10 cellular contexts compared by ENCODE assay signal in genomic region chr11:128759597-128759996, GRCh38.
DNase-seq lines count a peak whose midpoint lies in the region; ATAC-seq and TF ChIP-seq lines count a peak whose summit lies in the region.
"Had no signal": no experiment of that assay in that cellular context is flagged by ENCODE, and none has a peak within 500 bp of the region (broad histone marks: within the 10 kb centered on the region; RNA-seq: fewer than 3 reads in every experiment).

No MANE protein-coding gene starts in this region.

- POLR2A ChIA-PET in CD8-positive, alpha-beta memory T cell (lab: Charles Lee): interaction anchor here (0.6 kb wide), 1 partner anchor 233 kb away, joined by 3 read pairs; no protein-coding TSS in a partner anchor

- no peaks in the 10 kb centered on the region for H3K9me3 Mint-ChIP-seq in CD8-positive, alpha-beta memory T cell
- no peaks in the 10 kb centered on the region for H3K9me3 Mint-ChIP-seq in natural killer cell treated with Interleukin-12 subunit alpha and Interleukin-12 subunit beta and Interleukin-15 and Interleukin-18, amount 100 ng/mL, for 72 hours
- peaks cover 3% of the 10 kb centered on the region for H3K9me3 Mint-ChIP-seq in stimulated activated effector memory CD8-positive, alpha-beta T cell treated with anti-CD3 and anti-CD28 coated beads, Interleukin-12 subunit alpha, Interleukin-12 subunit beta, amount 100 ng/mL, for 72 hours

- no peaks in the 10 kb centered on the region for H3K27me3 Mint-ChIP-seq in CD8-positive, alpha-beta memory T cell
- no peaks in the 10 kb centered on the region for H3K27me3 Mint-ChIP-seq in natural killer cell treated with Interleukin-12 subunit alpha and Interleukin-12 subunit beta and Interleukin-15 and Interleukin-18, amount 100 ng/mL, for 72 hours

- no peaks in the 10 kb centered on the region for H3K9me3 ChIP-seq in CD8-positive, alpha-beta memory T cell (ENCODE audit: low read length)
- H3K9me3 ChIP-seq in MM.1S (replicated peaks; ENCODE audit: insufficient read depth, low read length): no peaks in the 10 kb centered on the region
- H3K9me3 ChIP-seq: lower lobe of right lung had no signal

- H3K27ac ChIP-seq in CD8-positive, alpha-beta memory T cell (ENCODE audit: low read depth, low read length): no peak overlapping the region
- H3K27ac ChIP-seq in MM.1S (ENCODE audit: low read length): peak overlapping the region; percentile 94; the same call in 1 of the 2 replicates
- H3K27ac ChIP-seq: HL-60, lower lobe of right lung had no signal

- H3F3A ChIP-seq in MM.1S (ENCODE audit: insufficient read depth, low read length): peaks cover 20% of the 10 kb centered on the region

- no peak for TF ChIP-seq CTCF in MM.1S (IDR thresholded peaks at IDR 0.05; ENCODE audit: low read length)
- TF ChIP-seq CTCF in cardiac fibroblast (IDR thresholded peaks at IDR 0.05; ENCODE audit: low read depth, low read length): no peak

- H3K79me2 ChIP-seq in MM.1S (ENCODE audit: low read length): peaks cover 96% of the 10 kb centered on the region

- no peak overlapping the region for H2AFZ ChIP-seq in MM.1S (ENCODE audit: low read length)

- H3K4me1 Mint-ChIP-seq in CD8-positive, alpha-beta memory T cell: peaks cover 72 to 89% (median 79%) of the 10 kb centered on the region in 3 donors
- H3K4me1 Mint-ChIP-seq in natural killer cell treated with Interleukin-12 subunit alpha and Interleukin-12 subunit beta and Interleukin-15 and Interleukin-18, amount 100 ng/mL, for 72 hours (ENCODE audit: low read depth in 2 of 2): peaks cover 67 to 73% of the 10 kb centered on the region in 2 donors
- peaks cover 76% of the 10 kb centered on the region for H3K4me1 Mint-ChIP-seq in stimulated activated effector memory CD8-positive, alpha-beta T cell treated with anti-CD3 and anti-CD28 coated beads, Interleukin-12 subunit alpha, Interleukin-12 subunit beta, amount 100 ng/mL, for 72 hours

- no peak for ATAC-seq in natural killer cell treated with Interleukin-12 subunit alpha and Interleukin-12 subunit beta and Interleukin-15 and Interleukin-18, amount 100 ng/mL, for 72 hours
- no peak for ATAC-seq in HG03159 (IDR thresholded peaks at IDR 0.05; ENCODE audit: unreplicated experiment)
- ATAC-seq in stimulated activated effector memory CD8-positive, alpha-beta T cell treated with anti-CD3 and anti-CD28 coated beads, Interleukin-12 subunit alpha, Interleukin-12 subunit beta, amount 100 ng/mL, for 72 hours: no peak
- ATAC-seq: lower lobe of right lung had no signal

- H3K36me3 ChIP-seq in CD8-positive, alpha-beta memory T cell (ENCODE audit: insufficient read depth, low read length): peaks cover 50% of the 10 kb centered on the region
- H3K36me3 ChIP-seq in MM.1S (replicated peaks; ENCODE audit: insufficient read depth, low read length): 0 out of 2 replicates have a peak, but pooled peaks cover 10% of the 10 kb centered on the region

- H3K27me3 ChIP-seq in CD8-positive, alpha-beta memory T cell (ENCODE audit: insufficient read depth, low read length, poor library complexity, severe bottlenecking): no peaks in the 10 kb centered on the region
- H3K27me3 ChIP-seq in MM.1S (replicated peaks; ENCODE audit: insufficient read depth, low read length): no peaks in the 10 kb centered on the region

- H3K4me2 ChIP-seq in MM.1S (ENCODE audit: low read depth, low read length): peak overlapping the region; percentile 93

- H3K4me3 Mint-ChIP-seq in CD8-positive, alpha-beta memory T cell: no peak overlapping the region
- peak overlapping the region; percentile 83 for H3K4me3 Mint-ChIP-seq in natural killer cell treated with Interleukin-12 subunit alpha and Interleukin-12 subunit beta and Interleukin-15 and Interleukin-18, amount 100 ng/mL, for 72 hours
- no peak overlapping the region for H3K4me3 Mint-ChIP-seq in stimulated activated effector memory CD8-positive, alpha-beta T cell treated with anti-CD3 and anti-CD28 coated beads, Interleukin-12 subunit alpha, Interleukin-12 subunit beta, amount 100 ng/mL, for 72 hours

- H3K27ac Mint-ChIP-seq in CD8-positive, alpha-beta memory T cell: peak overlapping the region; percentile 7 to 89 (median 59)
- H3K27ac Mint-ChIP-seq in natural killer cell treated with Interleukin-12 subunit alpha and Interleukin-12 subunit beta and Interleukin-15 and Interleukin-18, amount 100 ng/mL, for 72 hours: peak overlapping the region; percentile 93 to 96
- H3K27ac Mint-ChIP-seq in stimulated activated effector memory CD8-positive, alpha-beta T cell treated with anti-CD3 and anti-CD28 coated beads, Interleukin-12 subunit alpha, Interleukin-12 subunit beta, amount 100 ng/mL, for 72 hours: no peak overlapping the region

- H3K9me2 ChIP-seq in MM.1S (replicated peaks; ENCODE audit: insufficient read depth, low read length): no peaks in the 10 kb centered on the region

- peak overlapping the region; percentile 82; the same call in 1 of the 2 replicates for H3K9ac ChIP-seq in MM.1S (ENCODE audit: low read length)

- DNase-seq in CD8-positive, alpha-beta memory T cell: no peak
- DNase-seq in MM.1S (no peak), cardiac fibroblast (ENCODE audit: low read depth in 2 of 2) (peak; percentile 57 to 84), HT-29 (ENCODE audit: low spot score) (no peak)
- no peak for DNase-seq in natural killer cell treated with Interleukin-12 subunit alpha and Interleukin-12 subunit beta and Interleukin-15 and Interleukin-18, amount 100 ng/mL, for 72 hours (ENCODE audit: low spot score)
- no peak for DNase-seq in stimulated activated effector memory CD8-positive, alpha-beta T cell treated with anti-CD3 and anti-CD28 coated beads, Interleukin-12 subunit alpha, Interleukin-12 subunit beta, amount 100 ng/mL, for 72 hours (ENCODE audit: low spot score in 2 of 2)
- DNase-seq: lower lobe of right lung, NCI-H510A treated with DMSO at 0.1 percent for 48 hours had no signal

- peaks cover 6% of the 10 kb centered on the region; the same call in 1 of the 2 replicates for H4K20me1 ChIP-seq in MM.1S (ENCODE audit: insufficient read depth, low read length)

- peaks cover 45% of the 10 kb centered on the region for H3K4me1 ChIP-seq in CD8-positive, alpha-beta memory T cell (ENCODE audit: insufficient read depth, low read length)
- H3K4me1 ChIP-seq in MM.1S (ENCODE audit: low read length): peaks cover 56% of the 10 kb centered on the region

- CTCF ChIA-PET in CD8-positive, alpha-beta memory T cell (lab: Charles Lee): interaction anchor here (1.1 to 1.6 kb wide), 3 partner anchors 17 to 587 kb away, joined by 3 to 4 read pairs (median 3); no protein-coding TSS in a partner anchor

- H3K36me3 Mint-ChIP-seq in CD8-positive, alpha-beta memory T cell: peaks cover 7 to 84% (median 17%) of the 10 kb centered on the region in 3 donors
- H3K36me3 Mint-ChIP-seq in natural killer cell treated with Interleukin-12 subunit alpha and Interleukin-12 subunit beta and Interleukin-15 and Interleukin-18, amount 100 ng/mL, for 72 hours: peaks cover 25% of the 10 kb centered on the region
- H3K36me3 Mint-ChIP-seq in stimulated activated effector memory CD8-positive, alpha-beta T cell treated with anti-CD3 and anti-CD28 coated beads, Interleukin-12 subunit alpha, Interleukin-12 subunit beta, amount 100 ng/mL, for 72 hours: peaks cover 76% of the 10 kb centered on the region

- no peak overlapping the region for H3K4me3 ChIP-seq in CD8-positive, alpha-beta memory T cell (ENCODE audit: low read length)
- H3K4me3 ChIP-seq in MM.1S (ENCODE audit: low read length) (peak overlapping the region; percentile 56), cardiac fibroblast (replicated peaks in 1 of 2; ENCODE audit: low read depth in 2 of 2, low read length in 2 of 2) (no peak overlapping the region)
- H3K4me3 ChIP-seq: lower lobe of right lung had no signal

Comparison
In these comparisons a context has a peak if more than half of its experiments do, and no peak if none do; other contexts are left out.
1. DNase-seq: peak in cardiac fibroblast (2 of 2); none in CD8-positive, alpha-beta memory T cell (0 of 5), MM.1S (single experiment), natural killer cell treated with Interleukin-12 subunit alpha and Interleukin-12 subunit beta and Interleukin-15 and Interleukin-18, amount 100 ng/mL, for 72 hours (single experiment), HT-29 (single experiment) and stimulated activated effector memory CD8-positive, alpha-beta T cell treated with anti-CD3 and anti-CD28 coated beads, Interleukin-12 subunit alpha, Interleukin-12 subunit beta, amount 100 ng/mL, for 72 hours (0 of 2).